15 cellular contexts compared by ENCODE assay signal in the genomic region with DNA sequence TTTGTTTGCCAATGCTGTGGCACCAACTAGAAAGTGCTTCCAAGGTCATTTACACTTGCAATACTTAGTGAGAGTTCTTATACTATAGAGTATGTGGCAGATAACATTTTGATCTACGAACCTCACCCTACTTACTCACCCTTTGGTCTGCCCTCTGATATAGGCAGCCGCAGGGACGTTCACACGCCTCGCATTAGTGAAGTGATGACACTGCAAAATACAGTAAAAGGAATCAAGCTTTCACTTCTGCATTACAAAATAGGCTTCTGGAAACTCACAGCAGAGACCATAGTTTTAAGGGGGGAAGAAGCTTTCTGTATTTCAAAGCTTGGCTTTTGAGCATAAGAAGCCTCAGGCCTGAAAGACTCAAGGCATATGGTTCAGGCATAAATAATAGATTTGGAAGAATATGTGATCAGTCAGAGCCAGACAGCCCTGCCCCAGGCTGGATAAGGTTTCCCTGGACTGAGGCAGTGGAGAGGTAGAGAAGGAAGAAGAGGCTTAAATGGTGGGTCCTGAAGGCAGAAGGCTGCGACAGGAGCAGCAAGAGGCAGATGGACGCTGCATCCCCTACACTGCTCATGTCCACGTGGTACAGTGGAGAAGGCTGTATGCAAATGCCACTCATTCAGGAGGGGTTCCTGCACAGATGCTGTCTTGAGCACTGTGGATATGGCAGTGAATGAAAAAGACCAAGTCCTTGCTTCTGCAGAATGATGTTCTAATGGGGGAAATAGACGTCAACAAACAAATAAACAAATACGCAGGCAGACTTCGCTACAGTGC.
DNase-seq lines count a peak whose midpoint lies in the region; ATAC-seq, FAIRE-seq and TF ChIP-seq lines count a peak whose summit lies in the region.
"Had no signal": no experiment of that assay in that cellular context is flagged by ENCODE, and none has a peak within 500 bp of the region (broad histone marks: within the 10 kb centered on the region; RNA-seq: fewer than 3 reads in every experiment).

No MANE protein-coding gene starts in this region.

- no peak overlapping the region for H2BK20ac ChIP-seq in H1 (ENCODE audit: low read length)

- no peak for TF ChIP-seq CTCF in CD14-positive monocyte (IDR thresholded peaks at IDR 0.05)
- TF ChIP-seq CTCF in H1 (IDR thresholded peaks at IDR 0.05; ENCODE audit: control extremely low read depth in 1 of 3, insufficient read depth in 1 of 3, low read depth in 1 of 3, low read length in 3 of 3): no peak
- no peak for TF ChIP-seq CTCF in brain microvascular endothelial cell (IDR thresholded peaks at IDR 0.05; ENCODE audit: low read depth, low read length, missing control alignments)

- CTCF ChIA-PET in H1 (lab: Charles Lee; ENCODE audit: partially characterized antibody): interaction anchor here (1.0 kb wide), 1 partner anchor 76 kb away, joined by 3 read pairs; no protein-coding TSS in a partner anchor

- no peak overlapping the region for H3K14ac ChIP-seq in H1 (ENCODE audit: insufficient read length)

- intact Hi-C loops in CD14-positive monocyte (cut with micrococcal nuclease): no loop called here

- H3K36me3 Mint-ChIP-seq in CD14-positive monocyte: peaks cover 0 to 3% of the 10 kb centered on the region in 2 donors

- H3K27me3 Mint-ChIP-seq in CD14-positive monocyte (ENCODE audit: low read depth in 3 of 3): peaks cover 3 to 11% (median 4%) of the 10 kb centered on the region in 3 donors

- H3K9ac ChIP-seq in H1 (replicated peaks in 1 of 4; ENCODE audit: extremely low read depth in 1 of 4, low read depth in 3 of 4, low read length in 3 of 4): no peak overlapping the region

- H2BK15ac ChIP-seq in H1 (ENCODE audit: low read length): no peak overlapping the region

- H3K79me1 ChIP-seq in H1 (ENCODE audit: low read depth, low read length): no peaks in the 10 kb centered on the region

- no peak overlapping the region for H3K4me3 Mint-ChIP-seq in CD14-positive monocyte

- H3K36me3 ChIP-seq in H1 (ENCODE audit: control insufficient read depth in 2 of 4, insufficient read depth in 4 of 4, low read length in 3 of 4) (no peaks in the 10 kb centered on the region), brain microvascular endothelial cell (replicated peaks) (no peaks in the 10 kb centered on the region)
- H3K36me3 ChIP-seq: prostate gland, tibial artery had no signal

- no peaks in the 10 kb centered on the region for H3K23me2 ChIP-seq in H1 (ENCODE audit: low read depth, low read length)

- in situ Hi-C loops in brain microvascular endothelial cell (cut with HindIII; ENCODE audit: low pct_ligation_motif_present, low sequenced_read_pairs): no loop called here

- TF ChIP-seq POLR2A in H1 (IDR thresholded peaks at IDR 0.05; ENCODE audit: control extremely low read depth in 1 of 2, low read depth in 2 of 2, low read length in 2 of 2): no peak

- H4K20me1 ChIP-seq in H1 (replicated peaks in 1 of 2; ENCODE audit: control insufficient read depth in 1 of 2, insufficient read depth in 2 of 2, low read length in 2 of 2): no peaks in the 10 kb centered on the region

- no peak overlapping the region for H3K18ac ChIP-seq in H1 (ENCODE audit: extremely low read depth, low read length)

- no peak overlapping the region for H2BK12ac ChIP-seq in H1 (ENCODE audit: low read depth, low read length)

- H3K4ac ChIP-seq in H1 (replicated peaks; ENCODE audit: insufficient read length, low read depth, low read length): no peak overlapping the region

- DNase-seq in CD14-positive monocyte (ENCODE audit: low spot score) (peak; percentile 68), NCI-H524 (lab: John Stamatoyannopoulos, UW) (peak; percentile 59 to 87), H1 (ENCODE audit: low read depth in 1 of 2, low spot score in 2 of 2) (no peak), brain microvascular endothelial cell (no peak), iPS-NIHi11 (ENCODE audit: low spot score) (no peak), NCI-H446 treated with DMSO at 0.1 percent for 48 hours (lab: John Stamatoyannopoulos, UW) (no peak)
- DNase-seq: activated gamma-delta T cell treated with Interleukin-2 at 50 U/mL for 16 hours, foreskin fibroblast, left cardiac atrium, PC-9 had no signal

- no peaks in the 10 kb centered on the region for H3K79me2 ChIP-seq in H1 (ENCODE audit: control insufficient read depth in 1 of 2, insufficient read depth in 2 of 2, low read length in 2 of 2)

- H3K4me3 ChIP-seq in H1 (ENCODE audit: extremely low read depth in 1 of 4, insufficient read depth in 2 of 4, low read depth in 3 of 4, low read length in 4 of 4): no peak overlapping the region
- no peak overlapping the region for H3K4me3 ChIP-seq in brain microvascular endothelial cell (ENCODE audit: low read depth, low read length)
- H3K4me3 ChIP-seq: PC-9, prostate gland, tibial artery had no signal

- no peak overlapping the region for H2BK120ac ChIP-seq in H1 (replicated peaks; ENCODE audit: low read depth, low read length)

- H3K27me3 ChIP-seq in H1 (replicated peaks in 1 of 4; ENCODE audit: control insufficient read depth in 3 of 4, extremely low read depth in 1 of 4, insufficient read depth in 3 of 4, low read length in 3 of 4) (no peaks in the 10 kb centered on the region), brain microvascular endothelial cell (replicated peaks) (no peaks in the 10 kb centered on the region)

- no peaks in the 10 kb centered on the region for H3K9me3 ChIP-seq in H1 (ENCODE audit: insufficient read depth in 2 of 2, low read depth in 1 of 2, low read length in 1 of 2)
- H3K9me3 ChIP-seq: prostate gland, tibial artery had no signal

- H4K8ac ChIP-seq in H1 (ENCODE audit: extremely low read depth, insufficient read depth, low read length): no peak overlapping the region

- H3K4me2 ChIP-seq in H1 (ENCODE audit: insufficient read depth in 1 of 2, low read depth in 2 of 2, low read length in 2 of 2): no peak overlapping the region
- H3K4me2 ChIP-seq: PC-9 had no signal

- FAIRE-seq in H1 (lab: Jason Lieb, UNC): no peak

- no peak overlapping the region for H4K5ac ChIP-seq in H1 (ENCODE audit: insufficient read length, low read depth, low read length)

- no peak overlapping the region for H3K27ac ChIP-seq in H1 (ENCODE audit: low read depth, low read length)
- no peak overlapping the region for H3K27ac ChIP-seq in brain microvascular endothelial cell
- H3K27ac ChIP-seq: PC-9, prostate gland, tibial artery had no signal

- 88% methylated on average over 11 of the region's 11 CpGs; no CpG with 5 or more reads in 1 of the 2 experiments for WGBS in H1 (ENCODE audit: extremely low coverage in 1 of 2, insufficient coverage in 1 of 2, insufficient read length in 1 of 2, insufficient replicate concordance in 2 of 2, low coverage in 1 of 2, low lambda C conversion rate in 2 of 2, missing lambda C conversion rate in 1 of 2), 2 experiments

- TF ChIP-seq EP300 in H1 (IDR thresholded peaks at IDR 0.05; ENCODE audit: borderline replicate concordance in 1 of 2, low read depth in 2 of 2, low read length in 2 of 2): no peak

- no peaks in the 10 kb centered on the region for H3K4me1 ChIP-seq in H1 (replicated peaks in 1 of 4; ENCODE audit: control insufficient read depth in 3 of 4, insufficient read depth in 4 of 4, low read length in 3 of 4)
- H3K4me1 ChIP-seq: prostate gland, tibial artery had no signal

- H3K27ac Mint-ChIP-seq in CD14-positive monocyte: peak overlapping the region; percentile 78 to 94 (median 88)

- no peak overlapping the region for H3K56ac ChIP-seq in H1 (replicated peaks; ENCODE audit: insufficient read length, low read depth, low read length)

- H4K91ac ChIP-seq in H1 (replicated peaks; ENCODE audit: insufficient read length, low read length): no peak overlapping the region

- no peak for TF ChIP-seq RAD21 in H1 (IDR thresholded peaks at IDR 0.05 in 1 of 2, conservative IDR thresholded peaks at IDR 0.05 in 1 of 2; ENCODE audit: low read depth in 2 of 2, low read length in 2 of 2)

- H2BK5ac ChIP-seq in H1 (ENCODE audit: low read depth, low read length): no peak overlapping the region

- POLR2A ChIA-PET in H1 (lab: Charles Lee; ENCODE audit: partially characterized antibody): no interaction called here

- H3K4me1 Mint-ChIP-seq in CD14-positive monocyte: peaks cover 29% of the 10 kb centered on the region

- H3K9me3 Mint-ChIP-seq in CD14-positive monocyte: peaks cover 0 to 6% (median 3%) of the 10 kb centered on the region in 7 donors

- no peak overlapping the region for H2AFZ ChIP-seq in H1 (ENCODE audit: low read length)
- H2AFZ ChIP-seq: PC-9 had no signal

- ATAC-seq in GM21619 (IDR thresholded peaks at IDR 0.05; ENCODE audit: unreplicated experiment) (peak; percentile 78), HG03432 (IDR thresholded peaks at IDR 0.05; ENCODE audit: unreplicated experiment) (no peak)
- ATAC-seq: activated CD4-positive, CD25-positive, alpha-beta regulatory T cell treated with anti-CD3 and anti-CD28 coated beads, Interleukin-2, amount 50 U/mL, for 24 hours had no signal

- H2AK5ac ChIP-seq in H1 (ENCODE audit: low read depth, low read length): 0 out of 2 replicates have a peak overlapping the region, but pooled peaks have one; percentile 28

- no peak overlapping the region for H3K23ac ChIP-seq in H1 (ENCODE audit: insufficient read length)

TF ChIP-seq in H1, 55 proteins besides CTCF, POLR2A, EP300 and RAD21:
- TF ChIP-seq CREB1 (IDR thresholded peaks at IDR 0.05) (no peak), SAP30 (IDR thresholded peaks at IDR 0.05; ENCODE audit: insufficient read depth, insufficient replicate concordance, low read length) (no peak)

Comparison
In these comparisons a context has a peak if more than half of its experiments do, and no peak if none do; other contexts are left out.
1. DNase-seq: peak in CD14-positive monocyte (single experiment) and NCI-H524 (2 of 2); none in H1 (0 of 2), brain microvascular endothelial cell (single experiment), iPS-NIHi11 (single experiment) and NCI-H446 treated with DMSO at 0.1 percent for 48 hours (single experiment).